13 cellular contexts compared by ENCODE assay signal in genomic region chr5:130279386-130279785, GRCh38.
"Had no signal": no experiment of that assay in that cellular context is flagged by ENCODE, and none has a peak within 500 bp of the region (broad histone marks: within the 10 kb centered on the region; RNA-seq: fewer than 3 reads in every experiment).

No MANE protein-coding gene starts in this region.

- H3K27me3 ChIP-seq: stomach, transverse colon had no signal

- ATAC-seq: activated T-cell treated with anti-CD3 and anti-CD28 coated beads, Interleukin-2, amount 50 U/mL, for 4 hours; left cardiac atrium; lower lobe of right lung had no signal

- H3K4me3 ChIP-seq: lower lobe of right lung, skin epidermis, stomach, transverse colon had no signal

- H3K27ac ChIP-seq: lower lobe of right lung, skin epidermis, stomach, transverse colon had no signal

- H3K9me3 ChIP-seq: lower lobe of right lung, stomach, transverse colon had no signal

- H3K36me3 ChIP-seq: lower lobe of right lung, stomach, transverse colon had no signal

- DNase-seq: activated CD4-positive, alpha-beta memory T cell treated with anti-CD3 and anti-CD28 coated beads for 36 hours; activated CD4-positive, CD25-positive, alpha-beta regulatory T cell treated with anti-CD3 and anti-CD28 coated beads, Interleukin-2, amount 50 U/mL, for 72 hours; activated gamma-delta T cell; activated T-cell treated with anti-CD3 and anti-CD28 coated beads, Interleukin-2, amount 50 U/mL, for 4 hours; glutamatergic neuron; immature natural killer cell; left cardiac atrium; lower lobe of right lung; naive B cell; stimulated activated CD4-positive, alpha-beta T cell treated with anti-CD3 and anti-CD28 coated beads, Interleukin-4, amount 100 ng/mL, for 4 hours; stomach; transverse colon had no signal

- H3K4me1 ChIP-seq: lower lobe of right lung, stomach, transverse colon had no signal
